Comparison of ENCODE assay signal across 7 cellular contexts in genomic region chr9:118252027-118252426, GRCh38.
"Had no signal": no experiment of that assay in that cellular context is flagged by ENCODE, and none has a peak within 500 bp of the region (broad histone marks: within the 10 kb centered on the region; RNA-seq: fewer than 3 reads in every experiment).

No MANE protein-coding gene starts in this region.

- H3K27me3 Mint-ChIP-seq: IgD-negative memory B cell had no signal

- DNase-seq: GM23248, GOT3, H9, HCEC 1CT, Karpas-422, KBM-7 had no signal

- H3K4me3 Mint-ChIP-seq: H9, IgD-negative memory B cell had no signal

- H3K36me3 Mint-ChIP-seq: IgD-negative memory B cell had no signal

- H3K4me1 Mint-ChIP-seq: H9, IgD-negative memory B cell had no signal

- H3K27ac Mint-ChIP-seq: H9, IgD-negative memory B cell had no signal
